In genomic region chr2:159875083-159875482, GRCh38 we compare ENCODE assay signal across 14 cellular contexts. TPM values are rescaled to one million over a fixed set of nuclear protein-coding genes. Genes with fewer than 3 reads are reported as not detected.
DNase-seq lines count a peak whose midpoint lies in the region; ATAC-seq and TF ChIP-seq lines count a peak whose summit lies in the region.
"Had no signal": no experiment of that assay in that cellular context is flagged by ENCODE, and none has a peak within 500 bp of the region (broad histone marks: within the 10 kb centered on the region; RNA-seq: fewer than 3 reads in every experiment).

No MANE protein-coding gene starts in this region.

- H3K4me1 Mint-ChIP-seq in WTC11: no peaks in the 10 kb centered on the region

- H3K4me3 Mint-ChIP-seq in WTC11: no peak overlapping the region

- no peak for DNase-seq in activated naive CD4-positive, alpha-beta T cell treated with anti-CD3 and anti-CD28 coated beads, Interleukin-2, amount 50 U/mL, for 72 hours (ENCODE audit: low spot score in 2 of 2)
- DNase-seq in activated naive CD4-positive, alpha-beta T cell treated with Interleukin-2 at 50 U/mL for 16 hours: no peak
- no peak for DNase-seq in WTC11 (ENCODE audit: low spot score)
- DNase-seq in left lobe of liver (ENCODE audit: low spot score): no peak
- DNase-seq in upper lobe of right lung: no peak
- DNase-seq in activated gamma-delta T cell treated with Interleukin-2 at 50 U/mL for 16 hours: no peak
- DNase-seq in left ventricle myocardium inferior: no peak
- DNase-seq in SKM-1 (lab: John Stamatoyannopoulos, UW; ENCODE audit: unreplicated experiment): no peak
- DNase-seq: DMS153; HCEC 1CT; Kasumi-1; NCI-H2029; NK-92 treated with Interleukin-12 subunit alpha and Interleukin-12 subunit beta, amount 100 ng/mL, for 24 hours; SHP77 had no signal

- intact Hi-C loops in upper lobe of right lung (cut with DNase I): no loop called here
- intact Hi-C loops in left ventricle myocardium inferior (cut with micrococcal nuclease): no loop called here

- peak in 1 of 2 donors; percentile 33 for ATAC-seq in activated naive CD4-positive, alpha-beta T cell treated with anti-CD3 and anti-CD28 coated beads, Interleukin-2, amount 50 U/mL, for 72 hours
- ATAC-seq in WTC11 (peak; percentile 86), left lobe of liver (peak; percentile 48), upper lobe of right lung (peak; percentile 49)

- H3K27ac ChIP-seq in upper lobe of right lung (no peak overlapping the region), left ventricle myocardium inferior (replicated peaks) (no peak overlapping the region)

- no peaks in the 10 kb centered on the region for H3K9me3 Mint-ChIP-seq in activated naive CD4-positive, alpha-beta T cell treated with anti-CD3 and anti-CD28 coated beads, Interleukin-2, amount 50 U/mL, for 72 hours
- H3K9me3 Mint-ChIP-seq in WTC11: no peaks in the 10 kb centered on the region

- peaks cover 34 to 39% of the 10 kb centered on the region in 2 donors for H3K36me3 Mint-ChIP-seq in activated naive CD4-positive, alpha-beta T cell treated with anti-CD3 and anti-CD28 coated beads, Interleukin-2, amount 50 U/mL, for 72 hours
- no peaks in the 10 kb centered on the region for H3K36me3 Mint-ChIP-seq in WTC11

- no peaks in the 10 kb centered on the region for H3K9me3 ChIP-seq in upper lobe of right lung
- H3K9me3 ChIP-seq in left ventricle myocardium inferior (replicated peaks): no peaks in the 10 kb centered on the region

- H3K4me1 ChIP-seq in upper lobe of right lung: no peaks in the 10 kb centered on the region
- no peaks in the 10 kb centered on the region for H3K4me1 ChIP-seq in left ventricle myocardium inferior

- POLR2A ChIA-PET in WTC11 (lab: Charles Lee): no interaction called here

- no peaks in the 10 kb centered on the region for H3K36me3 ChIP-seq in upper lobe of right lung
- H3K36me3 ChIP-seq in left ventricle myocardium inferior: no peaks in the 10 kb centered on the region

- CTCF ChIA-PET in WTC11 (lab: Charles Lee): no interaction called here

- TF ChIP-seq CTCF in WTC11 (IDR thresholded peaks at IDR 0.05) (no peak), upper lobe of right lung (IDR thresholded peaks at IDR 0.05) (no peak), left ventricle myocardium inferior (IDR thresholded peaks at IDR 0.05; ENCODE audit: borderline replicate concordance) (no peak)

- H3K27ac Mint-ChIP-seq in activated naive CD4-positive, alpha-beta T cell treated with anti-CD3 and anti-CD28 coated beads, Interleukin-2, amount 50 U/mL, for 72 hours: peak overlapping the region; percentile 39 to 61
- no peak overlapping the region for H3K27ac Mint-ChIP-seq in WTC11

- no peak overlapping the region for H3K4me3 ChIP-seq in upper lobe of right lung
- no peak overlapping the region for H3K4me3 ChIP-seq in left ventricle myocardium inferior

- H3K27me3 ChIP-seq in upper lobe of right lung (no peaks in the 10 kb centered on the region), left ventricle myocardium inferior (ENCODE audit: low read depth) (no peaks in the 10 kb centered on the region)

- H3K27me3 Mint-ChIP-seq in WTC11 (ENCODE audit: low read depth): no peaks in the 10 kb centered on the region

TF ChIP-seq in WTC11, 78 proteins besides CTCF, POLR2A, EP300 and RAD21:
- TF ChIP-seq ZNF232 (CRISPR knock-in tag; IDR thresholded peaks at IDR 0.05) (no peak), ZNF423 (CRISPR knock-in tag; IDR thresholded peaks at IDR 0.05) (no peak), STAT6 (CRISPR knock-in tag; conservative IDR thresholded peaks at IDR 0.05; ENCODE audit: low read depth) (no peak), TCF7 (CRISPR knock-in tag; IDR thresholded peaks at IDR 0.05; ENCODE audit: low read depth) (no peak), PREB (CRISPR knock-in tag; IDR thresholded peaks at IDR 0.05; ENCODE audit: borderline replicate concordance) (no peak), ZSCAN18 (CRISPR knock-in tag; IDR thresholded peaks at IDR 0.05) (no peak), ZNF219 (CRISPR knock-in tag; IDR thresholded peaks at IDR 0.05; ENCODE audit: borderline replicate concordance) (no peak), ATF6 (CRISPR knock-in tag; IDR thresholded peaks at IDR 0.05) (no peak), USF2 (CRISPR knock-in tag; IDR thresholded peaks at IDR 0.05) (no peak), ATF1 (CRISPR knock-in tag; IDR thresholded peaks at IDR 0.05) (no peak), TEAD4 (CRISPR knock-in tag; IDR thresholded peaks at IDR 0.05) (no peak), IRF2 (CRISPR knock-in tag; IDR thresholded peaks at IDR 0.05; ENCODE audit: borderline replicate concordance, low read depth) (no peak), ZNF396 (CRISPR knock-in tag; IDR thresholded peaks at IDR 0.05; ENCODE audit: borderline replicate concordance) (no peak), JAZF1 (CRISPR knock-in tag; IDR thresholded peaks at IDR 0.05) (no peak), ESRRA (CRISPR knock-in tag; IDR thresholded peaks at IDR 0.05; ENCODE audit: borderline replicate concordance) (no peak), NFYB (CRISPR knock-in tag; conservative IDR thresholded peaks at IDR 0.05; ENCODE audit: low read depth) (no peak), ZNF416 (CRISPR knock-in tag; IDR thresholded peaks at IDR 0.05) (no peak), CREB1 (CRISPR knock-in tag; IDR thresholded peaks at IDR 0.05) (no peak), KAT7 (CRISPR knock-in tag; IDR thresholded peaks at IDR 0.05; ENCODE audit: borderline replicate concordance) (no peak)

RNA-seq across cellular contexts. Expression of gene LY75, which starts 29.5 kb away (rescaled TPM):
- 10 to 100 TPM; 20.4 to 35.1 TPM for total RNA-seq in activated naive CD4-positive, alpha-beta T cell treated with anti-CD3 and anti-CD28 coated beads, Interleukin-2, amount 50 U/mL, for 72 hours
- 1.9 to 3.3 TPM (median 2.6 TPM) in 3 replicates for total RNA-seq in WTC11 (2021)
- 0.68 TPM for total RNA-seq in left lobe of liver
- total RNA-seq in upper lobe of right lung: 9.4 TPM
- 0.63 TPM for total RNA-seq in left ventricle myocardium inferior
